In the genomic region with DNA sequence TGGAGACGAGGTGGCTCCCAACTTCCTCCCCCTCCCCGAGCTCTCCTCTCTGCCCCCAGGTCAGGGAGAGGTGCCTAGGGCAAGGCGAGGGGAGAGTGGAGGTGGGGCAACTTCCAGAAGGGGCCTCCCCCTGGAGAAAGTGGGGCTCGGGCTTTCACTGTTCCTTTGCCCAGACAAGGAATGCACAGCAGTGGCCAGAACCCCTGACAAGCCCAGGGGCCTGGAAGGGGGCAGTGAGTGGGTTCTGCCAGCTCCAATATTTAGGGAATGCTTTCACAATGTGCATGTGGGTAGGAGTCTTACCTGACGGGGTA, we compare ENCODE assay signal across 1 cellular context.
TF ChIP-seq lines count a peak whose summit lies in the region.

No MANE protein-coding gene starts in this region.

TF ChIP-seq in IMR-90, 13 proteins besides CTCF, POLR2A, EP300 and RAD21:
- TF ChIP-seq CHD1 (IDR thresholded peaks at IDR 0.05; ENCODE audit: low read depth, low read length), result no peak
- no peak for TF ChIP-seq BHLHE40 (IDR thresholded peaks at IDR 0.05; ENCODE audit: low read depth, low read length)
- TF ChIP-seq FOS (IDR thresholded peaks at IDR 0.05; ENCODE audit: low read depth, low read length), result no peak
- no peak for TF ChIP-seq SMC3 (IDR thresholded peaks at IDR 0.05; ENCODE audit: low read depth, low read length)
- no peak for TF ChIP-seq MXI1 (IDR thresholded peaks at IDR 0.05; ENCODE audit: borderline replicate concordance, low read depth, low read length)
- TF ChIP-seq, protein P1, sequence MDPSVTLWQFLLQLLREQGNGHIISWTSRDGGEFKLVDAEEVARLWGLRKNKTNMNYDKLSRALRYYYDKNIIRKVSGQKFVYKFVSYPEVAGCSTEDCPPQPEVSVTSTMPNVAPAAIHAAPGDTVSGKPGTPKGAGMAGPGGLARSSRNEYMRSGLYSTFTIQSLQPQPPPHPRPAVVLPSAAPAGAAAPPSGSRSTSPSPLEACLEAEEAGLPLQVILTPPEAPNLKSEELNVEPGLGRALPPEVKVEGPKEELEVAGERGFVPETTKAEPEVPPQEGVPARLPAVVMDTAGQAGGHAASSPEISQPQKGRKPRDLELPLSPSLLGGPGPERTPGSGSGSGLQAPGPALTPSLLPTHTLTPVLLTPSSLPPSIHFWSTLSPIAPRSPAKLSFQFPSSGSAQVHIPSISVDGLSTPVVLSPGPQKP (IDR thresholded peaks at IDR 0.05; ENCODE audit: borderline replicate concordance, low read depth, low read length), result no peak
- no peak for TF ChIP-seq RFX5 (IDR thresholded peaks at IDR 0.05; ENCODE audit: low read depth, low read length)
- TF ChIP-seq, protein P2, sequence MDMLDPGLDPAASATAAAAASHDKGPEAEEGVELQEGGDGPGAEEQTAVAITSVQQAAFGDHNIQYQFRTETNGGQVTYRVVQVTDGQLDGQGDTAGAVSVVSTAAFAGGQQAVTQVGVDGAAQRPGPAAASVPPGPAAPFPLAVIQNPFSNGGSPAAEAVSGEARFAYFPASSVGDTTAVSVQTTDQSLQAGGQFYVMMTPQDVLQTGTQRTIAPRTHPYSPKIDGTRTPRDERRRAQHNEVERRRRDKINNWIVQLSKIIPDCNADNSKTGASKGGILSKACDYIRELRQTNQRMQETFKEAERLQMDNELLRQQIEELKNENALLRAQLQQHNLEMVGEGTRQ (IDR thresholded peaks at IDR 0.05; ENCODE audit: low read depth, low read length), result no peak
- no peak for TF ChIP-seq MAFK (IDR thresholded peaks at IDR 0.05; ENCODE audit: low read depth, low read length)
- TF ChIP-seq CEBPB (IDR thresholded peaks at IDR 0.05; ENCODE audit: low read depth, low read length), result no peak
- TF ChIP-seq NFE2L2 (IDR thresholded peaks at IDR 0.05; ENCODE audit: low read depth, low read length), result no peak
- TF ChIP-seq RCOR1 (IDR thresholded peaks at IDR 0.05; ENCODE audit: insufficient replicate concordance, low read length), result no peak
- no peak for TF ChIP-seq MAZ (IDR thresholded peaks at IDR 0.05; ENCODE audit: borderline replicate concordance, low read depth, low read length)
